8 cellular contexts compared by ENCODE assay signal in genomic region chr5:115544371-115545064, GRCh38. TPM values are rescaled to one million over a fixed set of nuclear protein-coding genes. Genes with fewer than 3 reads are reported as not detected.
A peak's percentile ranks its signal among the peaks of the same experiment; 100 is the strongest.
DNase-seq lines count a peak whose midpoint lies in the region; ATAC-seq and TF ChIP-seq lines count a peak whose summit lies in the region.

A gene with protein sequence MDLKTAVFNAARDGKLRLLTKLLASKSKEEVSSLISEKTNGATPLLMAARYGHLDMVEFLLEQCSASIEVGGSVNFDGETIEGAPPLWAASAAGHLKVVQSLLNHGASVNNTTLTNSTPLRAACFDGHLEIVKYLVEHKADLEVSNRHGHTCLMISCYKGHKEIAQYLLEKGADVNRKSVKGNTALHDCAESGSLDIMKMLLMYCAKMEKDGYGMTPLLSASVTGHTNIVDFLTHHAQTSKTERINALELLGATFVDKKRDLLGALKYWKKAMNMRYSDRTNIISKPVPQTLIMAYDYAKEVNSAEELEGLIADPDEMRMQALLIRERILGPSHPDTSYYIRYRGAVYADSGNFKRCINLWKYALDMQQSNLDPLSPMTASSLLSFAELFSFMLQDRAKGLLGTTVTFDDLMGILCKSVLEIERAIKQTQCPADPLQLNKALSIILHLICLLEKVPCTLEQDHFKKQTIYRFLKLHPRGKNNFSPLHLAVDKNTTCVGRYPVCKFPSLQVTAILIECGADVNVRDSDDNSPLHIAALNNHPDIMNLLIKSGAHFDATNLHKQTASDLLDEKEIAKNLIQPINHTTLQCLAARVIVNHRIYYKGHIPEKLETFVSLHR (minus strand): TSS chr5:115544775. CDS start chr5:115543493, 1,282 bp downstream.

- H3K4me3 Mint-ChIP-seq in CD14-positive monocyte = peak within 1 kb of the TSS; percentile 92 to 95
- H3K4me3 Mint-ChIP-seq in activated CD4-positive, alpha-beta memory T cell treated with anti-CD3 and anti-CD28 coated beads for 36 hours = peak within 1 kb of the TSS; percentile 96

- peak; percentile 97 for DNase-seq in CD14-positive monocyte (ENCODE audit: low spot score)
- peak; percentile 94 for DNase-seq in NCI-H82 (lab: John Stamatoyannopoulos, UW)
- peak; percentile 98 for DNase-seq in activated CD4-positive, alpha-beta memory T cell treated with anti-CD3 and anti-CD28 coated beads for 36 hours
- DNase-seq in dorsolateral prefrontal cortex = peak; percentile 94 to 98 (median 96)
- DNase-seq in lower leg skin (ENCODE audit: low spot score in 2 of 2) = peak; percentile 95 to 99
- peak; percentile 98 to 100 for DNase-seq in stimulated activated CD4-positive, alpha-beta T cell treated with anti-CD3 and anti-CD28 coated beads, Interleukin-4, amount 100 ng/mL, for 48 hours (ENCODE audit: low read depth in 2 of 2)

- 0 to 1% methylated on average over 33 to 75 of the region's 79 CpGs for WGBS in lower leg skin, 2 donors

- H3K9me3 Mint-ChIP-seq in CD14-positive monocyte = peaks cover 1 to 11% (median 8%) of the 10 kb centered on the region in 7 donors
- peaks cover 8% of the 10 kb centered on the region for H3K9me3 Mint-ChIP-seq in activated CD4-positive, alpha-beta memory T cell treated with anti-CD3 and anti-CD28 coated beads for 36 hours

- H3K4me1 Mint-ChIP-seq in CD14-positive monocyte = peaks cover 43% of the 10 kb centered on the region
- H3K4me1 Mint-ChIP-seq in activated CD4-positive, alpha-beta memory T cell treated with anti-CD3 and anti-CD28 coated beads for 36 hours (ENCODE audit: low read depth) = peaks cover 39% of the 10 kb centered on the region

- H3K27me3 ChIP-seq in dorsolateral prefrontal cortex = no peaks in the 10 kb centered on the region

- TF ChIP-seq CTCF in CD14-positive monocyte (IDR thresholded peaks at IDR 0.05) (no peak), dorsolateral prefrontal cortex (IDR thresholded peaks at IDR 0.05 in 54 of 56, conservative IDR thresholded peaks at IDR 0.05 in 2 of 56; ENCODE audit: low read depth in 1 of 56, partially characterized antibody in 56 of 56) (peak in 16 of 56 donors; percentile 6 to 42 (median 17)), lower leg skin (IDR thresholded peaks at IDR 0.05) (no peak)

- POLR2A ChIA-PET in activated CD4-positive, alpha-beta memory T cell treated with anti-CD3 and anti-CD28 coated beads for 36 hours (lab: Charles Lee) = interaction anchor here (0.7 to 3.1 kb wide), 9 partner anchors 8 to 298 kb away, joined by 3 to 18 read pairs (median 7); partner anchors contain the start of genes AP3S1, ATG12, CCDC112 and TMED7

- H3K4me3 ChIP-seq in dorsolateral prefrontal cortex (peak within 1 kb of the TSS; percentile 35 to 97 (median 88)), lower leg skin (ENCODE audit: low read depth, poor library complexity, severe bottlenecking) (peak within 1 kb of the TSS; percentile 75)

- CTCF ChIA-PET in activated CD4-positive, alpha-beta memory T cell treated with anti-CD3 and anti-CD28 coated beads for 36 hours (lab: Charles Lee) = interaction anchor here (0.6 to 1.6 kb wide), 7 partner anchors 10 to 281 kb away, joined by 3 to 5 read pairs (median 3); no protein-coding TSS in a partner anchor

- intact Hi-C loops in CD14-positive monocyte (cut with micrococcal nuclease) (loop anchor here (2.0 to 10.0 kb wide), 3 partner anchors 60 to 82 kb away; partner anchors contain the start of genes TICAM2 (in 1 of the 2) and TMED7 (in 1 of the 2)), dorsolateral prefrontal cortex (cut with DNase I) (loop anchor here (1.0 to 5.0 kb wide), 6 partner anchors 26 to 247 kb away; partner anchors contain the start of genes CCDC112 (in 1 of the 2) and TMED7 (in 1 of the 2)), lower leg skin (cut with DNase I; ENCODE audit: low total_unique reads) (no loop called here)
- intact Hi-C loops in activated CD4-positive, alpha-beta memory T cell treated with anti-CD3 and anti-CD28 coated beads for 36 hours (cut with micrococcal nuclease) = loop anchor here (1.0 to 5.0 kb wide), 9 partner anchors 56 to 543 kb away; partner anchors contain the start of genes AP3S1, ATG12, CCDC112 and COMMD10

- H3K36me3 Mint-ChIP-seq in CD14-positive monocyte = peaks cover 23 to 34% of the 10 kb centered on the region in 2 donors
- H3K36me3 Mint-ChIP-seq in activated CD4-positive, alpha-beta memory T cell treated with anti-CD3 and anti-CD28 coated beads for 36 hours = peaks cover 55% of the 10 kb centered on the region

- peak within 1 kb of the TSS; percentile 79 to 99 (median 96) for H3K27ac ChIP-seq in dorsolateral prefrontal cortex

- peak; percentile 98 for ATAC-seq in GM19397 (IDR thresholded peaks at IDR 0.05; ENCODE audit: unreplicated experiment)
- ATAC-seq in HG03571 (IDR thresholded peaks at IDR 0.05; ENCODE audit: unreplicated experiment) = peak; percentile 98

- peak in 1 of 2 donors; percentile 97 for TF ChIP-seq POLR2A in lower leg skin (IDR thresholded peaks at IDR 0.05)

- H3K27ac Mint-ChIP-seq in CD14-positive monocyte = peak within 1 kb of the TSS; percentile 94 to 99 (median 98)
- peak within 1 kb of the TSS; percentile 98 for H3K27ac Mint-ChIP-seq in activated CD4-positive, alpha-beta memory T cell treated with anti-CD3 and anti-CD28 coated beads for 36 hours

- H3K27me3 Mint-ChIP-seq in CD14-positive monocyte (ENCODE audit: low read depth in 3 of 3) = no peaks in the 10 kb centered on the region
- no peaks in the 10 kb centered on the region for H3K27me3 Mint-ChIP-seq in activated CD4-positive, alpha-beta memory T cell treated with anti-CD3 and anti-CD28 coated beads for 36 hours

RNA-seq across cellular contexts. Expression of the gene that starts here (rescaled TPM):
- 1 to 10 TPM; 2.5 to 2.6 TPM for polyA plus RNA-seq in CD14-positive monocyte
- 10 to 100 TPM; 12.2 to 12.5 TPM for total RNA-seq in activated CD4-positive, alpha-beta memory T cell treated with anti-CD3 and anti-CD28 coated beads for 36 hours
- total RNA-seq in dorsolateral prefrontal cortex = 10 to 100 TPM; 21.3 to 51.8 (median 33.7) TPM
- total RNA-seq in lower leg skin = 10 to 100 TPM; 11.3 to 16.6 (median 14.3) TPM

Comparison
In these comparisons a context has a peak if more than half of its experiments do, and no peak if none do; other contexts are left out.
1. Peak in every context shown above with its lines: DNase-seq, ATAC-seq, H3K4me3 ChIP-seq and H3K27ac ChIP-seq.